In the genomic region with DNA sequence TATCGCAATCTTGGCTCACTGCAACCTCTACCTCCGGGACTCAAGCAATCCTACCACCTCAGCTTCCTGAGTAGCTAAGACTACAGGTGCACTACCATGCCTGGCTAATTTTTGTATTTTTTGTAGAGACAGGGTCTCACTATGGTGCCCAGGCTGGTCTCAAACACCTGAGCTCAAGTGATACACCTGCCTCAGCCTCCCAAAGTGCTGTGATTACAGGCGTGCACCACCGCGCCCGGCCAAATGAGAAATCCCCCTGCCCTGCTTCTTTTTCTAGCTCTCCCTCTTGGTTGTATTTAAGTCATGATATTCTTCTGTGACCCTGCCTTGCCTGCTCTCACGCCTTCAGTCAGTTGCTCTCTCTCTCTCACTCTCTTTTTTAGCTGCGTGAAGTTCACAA, we compare ENCODE assay signal across 23 cellular contexts.
DNase-seq lines count a peak whose midpoint lies in the region; ATAC-seq, FAIRE-seq and TF ChIP-seq lines count a peak whose summit lies in the region.
"Had no signal": no experiment of that assay in that cellular context is flagged by ENCODE, and none has a peak within 500 bp of the region (broad histone marks: within the 10 kb centered on the region; RNA-seq: fewer than 3 reads in every experiment).

No MANE protein-coding gene starts in this region.

- no peaks in the 10 kb centered on the region for H3K9me3 Mint-ChIP-seq in brain
- H3K9me3 Mint-ChIP-seq in neural progenitor cell = no peaks in the 10 kb centered on the region
- H3K9me3 Mint-ChIP-seq in CD14-positive monocyte = peaks cover 0 to 7% (median 2%) of the 10 kb centered on the region in 7 donors

- H3K27me3 ChIP-seq in HepG2 (ENCODE audit: control insufficient read depth in 1 of 2, insufficient read depth in 2 of 2, low read length in 2 of 2) (no peaks in the 10 kb centered on the region), neural progenitor cell (peaks cover 6% of the 10 kb centered on the region)
- H3K27me3 ChIP-seq: BE2C had no signal

- BruUV-seq in HepG2 (replicated peaks; lab: Mats Ljungman, UMichigan) = no TSS peak

- H2AFZ ChIP-seq in HepG2 (ENCODE audit: low read length) (no peak overlapping the region), neural progenitor cell (replicated peaks) (no peak overlapping the region)

- no peak for TF ChIP-seq EP300 in A549 (IDR thresholded peaks at IDR 0.05)
- no peak for TF ChIP-seq EP300 in HepG2 (IDR thresholded peaks at IDR 0.05; ENCODE audit: low read depth in 2 of 2, low read length in 2 of 2)
- TF ChIP-seq EP300 in HepG2 (CRISPR knock-in tag; IDR thresholded peaks at IDR 0.05; ENCODE audit: borderline replicate concordance) = no peak

- no peaks in the 10 kb centered on the region for H3K9me3 ChIP-seq in A549
- H3K9me3 ChIP-seq in HepG2 (ENCODE audit: low read length) = no peaks in the 10 kb centered on the region
- H3K9me3 ChIP-seq in neural progenitor cell (ENCODE audit: low read depth) = no peaks in the 10 kb centered on the region
- H3K9me3 ChIP-seq: BE2C had no signal

- TF ChIP-seq CTCF in A549 (IDR thresholded peaks at IDR 0.05) (no peak), brain (conservative IDR thresholded peaks at IDR 0.05) (no peak), HepG2 (CRISPR knock-in tag; IDR thresholded peaks at IDR 0.05) (no peak), neural progenitor cell (IDR thresholded peaks at IDR 0.05) (no peak), CD14-positive monocyte (IDR thresholded peaks at IDR 0.05) (no peak), foreskin fibroblast (IDR thresholded peaks at IDR 0.05; ENCODE audit: low read depth, low read length) (no peak)

- peak overlapping the region; percentile 29 to 37; a peak in 5 of 6 replicates for H3K27ac ChIP-seq in A549
- peak overlapping the region; percentile 48 for H3K27ac ChIP-seq in HepG2 (ENCODE audit: extremely low read length, insufficient read depth, low read length)
- H3K27ac ChIP-seq in neural progenitor cell = no peak overlapping the region
- H3K27ac ChIP-seq: 22Rv1, HL-60, RWPE1 had no signal

- in situ Hi-C loops in HepG2 (cut with HindIII; ENCODE audit: extremely low pct_ligation_motif_present, low pct_unique_long_range_greater_than_20kb) = no loop called here

- H3K4me3 ChIP-seq in A549 = no peak overlapping the region
- H3K4me3 ChIP-seq in HepG2 (replicated peaks in 1 of 3; ENCODE audit: insufficient read depth in 1 of 3, low read depth in 2 of 3, low read length in 3 of 3) = no peak overlapping the region; a peak in 1 of 6 replicates
- H3K4me3 ChIP-seq in neural progenitor cell = no peak overlapping the region
- H3K4me3 ChIP-seq in foreskin fibroblast (ENCODE audit: low read depth in 1 of 2, low read length in 2 of 2) = no peak overlapping the region

- CTCF ChIA-PET in A549 (lab: Yijun Ruan, JAX) = no interaction called here
- CTCF ChIA-PET in HepG2 (lab: Yijun Ruan, JAX; ENCODE audit: low intra/inter-chr PET ratio, low total read pairs) = no interaction called here

- H3K9ac ChIP-seq in HepG2 (ENCODE audit: insufficient read depth, low read depth, low read length) (no peak overlapping the region), neural progenitor cell (no peak overlapping the region)

- TF ChIP-seq RAD21 in A549 (conservative IDR thresholded peaks at IDR 0.05 in 1 of 2, IDR thresholded peaks at IDR 0.05 in 1 of 2) (no peak), HepG2 (CRISPR knock-in tag; IDR thresholded peaks at IDR 0.05) (no peak)

- H3K27me3 Mint-ChIP-seq in brain = peaks cover 3% of the 10 kb centered on the region
- peaks cover 17% of the 10 kb centered on the region for H3K27me3 Mint-ChIP-seq in neural progenitor cell (ENCODE audit: insufficient read depth, low read depth)
- peaks cover 0 to 3% (median 2%) of the 10 kb centered on the region in 3 donors for H3K27me3 Mint-ChIP-seq in CD14-positive monocyte (ENCODE audit: low read depth in 3 of 3)

- TF ChIP-seq POLR2A in A549 (IDR thresholded peaks at IDR 0.05; ENCODE audit: low read length) = no peak
- TF ChIP-seq POLR2A in HepG2 (IDR thresholded peaks at IDR 0.05; ENCODE audit: insufficient read depth in 1 of 2, low read depth in 2 of 2, low read length in 2 of 2) = no peak

- no peaks in the 10 kb centered on the region for H3K36me3 ChIP-seq in HepG2 (replicated peaks in 1 of 2; ENCODE audit: control insufficient read depth in 1 of 2, insufficient read depth in 2 of 2, low read length in 2 of 2)
- no peaks in the 10 kb centered on the region for H3K36me3 ChIP-seq in neural progenitor cell
- H3K36me3 ChIP-seq: BE2C had no signal

- H3K36me3 Mint-ChIP-seq in brain (no peaks in the 10 kb centered on the region), neural progenitor cell (no peaks in the 10 kb centered on the region), CD14-positive monocyte (no peaks in the 10 kb centered on the region)

- H3K27ac Mint-ChIP-seq in brain = peak overlapping the region in 4 of 5 experiments; percentile 13 to 74 (median 50)
- H3K27ac Mint-ChIP-seq in neural progenitor cell = peak overlapping the region; percentile 1
- H3K27ac Mint-ChIP-seq in CD14-positive monocyte = no peak overlapping the region

- ATAC-seq in A549 (no peak), HepG2 (no peak)
- ATAC-seq: HCT116 had no signal

- FAIRE-seq in A549 (lab: Jason Lieb, UNC) (no peak), HepG2 (lab: Jason Lieb, UNC) (no peak)
- FAIRE-seq: GM12892 had no signal

- WGBS in A549 (ENCODE audit: missing lambda C conversion rate) = 88% methylated on average over 8 of the region's 8 CpGs
- WGBS in HepG2 (ENCODE audit: low lambda C conversion rate) = 90% methylated on average over 8 of the region's 8 CpGs

- peaks cover 10% of the 10 kb centered on the region for H3F3A ChIP-seq in neural progenitor cell (ENCODE audit: low read depth)

- H3K4me2 ChIP-seq in A549 (peak overlapping the region; percentile 52; the same call in 2 of the 3 replicates), HepG2 (ENCODE audit: low read depth, low read length) (peak overlapping the region; percentile 65), neural progenitor cell (no peak overlapping the region)

- H3K79me2 ChIP-seq in HepG2 (ENCODE audit: insufficient read depth, low read length) (no peaks in the 10 kb centered on the region), neural progenitor cell (ENCODE audit: low read depth) (no peaks in the 10 kb centered on the region)

- POLR2A ChIA-PET in A549 (lab: Yijun Ruan, JAX) (no interaction called here), HepG2 (lab: Yijun Ruan, JAX) (interaction anchor here (1.0 kb wide), 1 partner anchor 106 kb away, joined by 3 read pairs; no protein-coding TSS in a partner anchor)

- intact Hi-C loops in HepG2 (cut with micrococcal nuclease; ENCODE audit: unreplicated experiment) = loop anchor here (5.0 kb wide), 1 partner anchor 157 kb away; the partner anchor contains the start of gene SH3BP4
- intact Hi-C loops in CD14-positive monocyte (cut with micrococcal nuclease) = no loop called here

- H3K4me1 ChIP-seq in A549 (peaks cover 17% of the 10 kb centered on the region), HepG2 (ENCODE audit: insufficient read depth, low read length) (peaks cover 48% of the 10 kb centered on the region), neural progenitor cell (peaks cover 20% of the 10 kb centered on the region)

- no peak overlapping the region for H3K4me3 Mint-ChIP-seq in brain
- H3K4me3 Mint-ChIP-seq in neural progenitor cell = no peak overlapping the region
- no peak overlapping the region for H3K4me3 Mint-ChIP-seq in CD14-positive monocyte

- peaks cover 86% of the 10 kb centered on the region for H3K4me1 Mint-ChIP-seq in brain
- peaks cover 71% of the 10 kb centered on the region for H3K4me1 Mint-ChIP-seq in neural progenitor cell
- no peaks in the 10 kb centered on the region for H3K4me1 Mint-ChIP-seq in CD14-positive monocyte

- H4K20me1 ChIP-seq in HepG2 (ENCODE audit: insufficient read depth, low read length) (no peaks in the 10 kb centered on the region), neural progenitor cell (ENCODE audit: low read depth) (no peaks in the 10 kb centered on the region)

- DNase-seq in A549 (ENCODE audit: low read depth in 1 of 2, low spot score in 1 of 2) = no peak
- no peak for DNase-seq in HepG2 (ENCODE audit: low spot score)
- DNase-seq in neural progenitor cell (ENCODE audit: low spot score) = no peak
- no peak for DNase-seq in NCI-H226
- no peak for DNase-seq in T1000 (lab: John Stamatoyannopoulos, UW)
- DNase-seq in CD14-positive monocyte (ENCODE audit: low spot score) = no peak
- no peak for DNase-seq in foreskin fibroblast
- DNase-seq: ACHN, BE2C, DND-41, Karpas-422, NCI-H1092, NCI-H1417 treated with DMSO at 0.1 percent for 48 hours, NCI-H1694 treated with DMSO at 0.1 percent for 48 hours, NCI-H2081, NCI-H510A, SHP77 had no signal

TF ChIP-seq in A549, 52 proteins besides CTCF, POLR2A, EP300 and RAD21 (continues in another document):
- TF ChIP-seq ZC3H11A (IDR thresholded peaks at IDR 0.05) = no peak
- TF ChIP-seq, protein P1, sequence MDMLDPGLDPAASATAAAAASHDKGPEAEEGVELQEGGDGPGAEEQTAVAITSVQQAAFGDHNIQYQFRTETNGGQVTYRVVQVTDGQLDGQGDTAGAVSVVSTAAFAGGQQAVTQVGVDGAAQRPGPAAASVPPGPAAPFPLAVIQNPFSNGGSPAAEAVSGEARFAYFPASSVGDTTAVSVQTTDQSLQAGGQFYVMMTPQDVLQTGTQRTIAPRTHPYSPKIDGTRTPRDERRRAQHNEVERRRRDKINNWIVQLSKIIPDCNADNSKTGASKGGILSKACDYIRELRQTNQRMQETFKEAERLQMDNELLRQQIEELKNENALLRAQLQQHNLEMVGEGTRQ (IDR thresholded peaks at IDR 0.05) = no peak
- no peak for TF ChIP-seq ZSCAN20 (CRISPR knock-in tag; IDR thresholded peaks at IDR 0.05)
- no peak for TF ChIP-seq RNF2 (IDR thresholded peaks at IDR 0.05; ENCODE audit: borderline replicate concordance, low read depth)
- TF ChIP-seq NPAS2 (CRISPR knock-in tag; IDR thresholded peaks at IDR 0.05; ENCODE audit: borderline replicate concordance) = no peak
- no peak for TF ChIP-seq NR3C1 (IDR thresholded peaks at IDR 0.05)
- no peak for TF ChIP-seq FOSB (CRISPR knock-in tag; IDR thresholded peaks at IDR 0.05)

TF ChIP-seq in HepG2, 621 proteins besides CTCF, POLR2A, EP300 and RAD21 (continues in another document):
- TF ChIP-seq ZNF44 (CRISPR knock-in tag; IDR thresholded peaks at IDR 0.05) = 0 out of 2 replicates have a peak, but pooled peaks have one; percentile 46

Comparison
In these comparisons a context has a peak if more than half of its experiments do, and no peak if none do; other contexts are left out.
1. H3K27ac Mint-ChIP-seq: peak in brain (4 of 5) and neural progenitor cell (single experiment); none in CD14-positive monocyte (0 of 7).
2. Of the 38 proteins assayed by ChIP-seq in both HepG2 and A549: peak only in HepG2: BCL3; only in A549: none; in both: none; in neither: 37.